Comparison of ENCODE assay signal across 1 cellular context in the genomic region with DNA sequence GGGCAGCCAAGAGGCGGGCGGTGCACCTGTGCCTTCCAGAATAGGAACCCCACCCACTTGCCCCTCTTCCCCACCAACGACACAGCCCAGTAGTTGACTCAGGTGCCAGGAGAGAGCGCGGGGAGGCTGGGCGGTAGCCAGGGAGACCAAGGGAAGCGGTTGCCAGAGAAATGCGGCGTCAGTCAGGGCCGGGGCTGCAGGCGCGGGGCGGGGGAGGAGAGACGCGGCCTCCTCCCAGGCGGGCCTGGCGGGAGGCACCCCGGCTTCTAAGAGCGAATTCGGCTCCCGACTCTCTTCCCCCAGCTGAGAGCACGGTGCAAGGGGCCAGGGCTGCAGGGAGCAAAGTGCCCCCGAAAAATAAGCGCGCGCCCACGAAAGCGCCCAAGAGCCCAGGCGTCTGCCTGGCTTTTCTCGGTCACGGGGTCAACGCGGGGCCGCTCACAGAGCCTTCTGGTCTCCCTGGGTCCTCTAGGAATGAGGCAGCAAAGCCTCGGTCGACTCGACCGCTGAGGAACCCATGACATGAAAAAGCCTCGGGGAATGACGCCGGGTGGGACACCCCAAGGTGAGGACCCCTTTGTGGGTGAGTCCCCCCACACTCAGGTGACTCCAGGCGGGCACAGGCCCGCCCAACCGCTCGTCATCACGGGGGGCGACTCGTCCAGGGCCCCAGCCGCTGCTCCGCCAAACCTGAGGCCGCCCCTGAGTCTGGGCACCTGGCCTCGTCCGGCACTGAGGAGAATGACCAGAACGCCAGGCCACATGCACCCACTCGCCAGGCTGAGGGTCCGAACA.
TF ChIP-seq lines count a peak whose summit lies in the region.

No MANE protein-coding gene starts in this region.

TF ChIP-seq in K562, 482 proteins besides CTCF, POLR2A, EP300 and RAD21 (continued from another document and continues in another):
- no peak for TF ChIP-seq ZNF76 (CRISPR knock-in tag; IDR thresholded peaks at IDR 0.05; ENCODE audit: borderline replicate concordance)
- no peak for TF ChIP-seq FOXO4 (CRISPR knock-in tag; IDR thresholded peaks at IDR 0.05)
- TF ChIP-seq ZNF785 (CRISPR knock-in tag; IDR thresholded peaks at IDR 0.05) = no peak
- no peak for TF ChIP-seq ZBTB34 (CRISPR knock-in tag; IDR thresholded peaks at IDR 0.05)
- peak in 2 of 3 experiments; percentile 26 to 29 for TF ChIP-seq YY1 (IDR thresholded peaks at IDR 0.05; ENCODE audit: borderline replicate concordance in 1 of 3, control insufficient read depth in 1 of 3, extremely low read depth in 1 of 3, insufficient read depth in 3 of 3, insufficient read length in 1 of 3, insufficient replicate concordance in 2 of 3, low read depth in 1 of 3, low read length in 2 of 3)
- no peak for TF ChIP-seq ZNF282 (CRISPR knock-in tag; IDR thresholded peaks at IDR 0.05)
- peak; percentile 58; the same call in 1 of the 2 replicates for TF ChIP-seq GABPB1 (CRISPR knock-in tag; IDR thresholded peaks at IDR 0.05)
- no peak for TF ChIP-seq ERF (CRISPR knock-in tag; IDR thresholded peaks at IDR 0.05)
- no peak for TF ChIP-seq CBFA2T2 (conservative IDR thresholded peaks at IDR 0.05)
- TF ChIP-seq POLR2G (IDR thresholded peaks at IDR 0.05; ENCODE audit: low read depth, low read length) = peak; percentile 11; the same call in 1 of the 2 replicates
- TF ChIP-seq, protein P1, sequence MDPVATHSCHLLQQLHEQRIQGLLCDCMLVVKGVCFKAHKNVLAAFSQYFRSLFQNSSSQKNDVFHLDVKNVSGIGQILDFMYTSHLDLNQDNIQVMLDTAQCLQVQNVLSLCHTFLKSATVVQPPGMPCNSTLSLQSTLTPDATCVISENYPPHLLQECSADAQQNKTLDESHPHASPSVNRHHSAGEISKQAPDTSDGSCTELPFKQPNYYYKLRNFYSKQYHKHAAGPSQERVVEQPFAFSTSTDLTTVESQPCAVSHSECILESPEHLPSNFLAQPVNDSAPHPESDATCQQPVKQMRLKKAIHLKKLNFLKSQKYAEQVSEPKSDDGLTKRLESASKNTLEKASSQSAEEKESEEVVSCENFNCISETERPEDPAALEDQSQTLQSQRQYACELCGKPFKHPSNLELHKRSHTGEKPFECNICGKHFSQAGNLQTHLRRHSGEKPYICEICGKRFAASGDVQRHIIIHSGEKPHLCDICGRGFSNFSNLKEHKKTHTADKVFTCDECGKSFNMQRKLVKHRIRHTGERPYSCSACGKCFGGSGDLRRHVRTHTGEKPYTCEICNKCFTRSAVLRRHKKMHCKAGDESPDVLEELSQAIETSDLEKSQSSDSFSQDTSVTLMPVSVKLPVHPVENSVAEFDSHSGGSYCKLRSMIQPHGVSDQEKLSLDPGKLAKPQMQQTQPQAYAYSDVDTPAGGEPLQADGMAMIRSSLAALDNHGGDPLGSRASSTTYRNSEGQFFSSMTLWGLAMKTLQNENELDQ (CRISPR knock-in tag; IDR thresholded peaks at IDR 0.05; ENCODE audit: borderline replicate concordance) = no peak
- no peak for TF ChIP-seq MLX (CRISPR knock-in tag; conservative IDR thresholded peaks at IDR 0.05)
- peak in 1 of 2 experiments; percentile 40; a peak in 1 of 4 replicates for TF ChIP-seq MAZ (CRISPR knock-in tag; conservative IDR thresholded peaks at IDR 0.05 in 1 of 2, IDR thresholded peaks at IDR 0.05 in 1 of 2)
- no peak for TF ChIP-seq ZNF311 (CRISPR knock-in tag; IDR thresholded peaks at IDR 0.05)
- TF ChIP-seq, protein P2, sequence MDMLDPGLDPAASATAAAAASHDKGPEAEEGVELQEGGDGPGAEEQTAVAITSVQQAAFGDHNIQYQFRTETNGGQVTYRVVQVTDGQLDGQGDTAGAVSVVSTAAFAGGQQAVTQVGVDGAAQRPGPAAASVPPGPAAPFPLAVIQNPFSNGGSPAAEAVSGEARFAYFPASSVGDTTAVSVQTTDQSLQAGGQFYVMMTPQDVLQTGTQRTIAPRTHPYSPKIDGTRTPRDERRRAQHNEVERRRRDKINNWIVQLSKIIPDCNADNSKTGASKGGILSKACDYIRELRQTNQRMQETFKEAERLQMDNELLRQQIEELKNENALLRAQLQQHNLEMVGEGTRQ (CRISPR knock-in tag; IDR thresholded peaks at IDR 0.05) = peak; percentile 41
- TF ChIP-seq ELF4 (CRISPR knock-in tag; IDR thresholded peaks at IDR 0.05) = no peak
- TF ChIP-seq RBM22 (IDR thresholded peaks at IDR 0.05; ENCODE audit: low read depth, low read length, poor library complexity, severe bottlenecking) = peak; percentile 48
- no peak for TF ChIP-seq FUS (optimal IDR thresholded peaks at IDR 0.05; ENCODE audit: low read depth, low read length)
- TF ChIP-seq DACH1 (IDR thresholded peaks at IDR 0.05; ENCODE audit: partially characterized antibody) = no peak
- TF ChIP-seq NCOA1 (IDR thresholded peaks at IDR 0.05; ENCODE audit: low read depth) = no peak
- TF ChIP-seq, protein P3, sequence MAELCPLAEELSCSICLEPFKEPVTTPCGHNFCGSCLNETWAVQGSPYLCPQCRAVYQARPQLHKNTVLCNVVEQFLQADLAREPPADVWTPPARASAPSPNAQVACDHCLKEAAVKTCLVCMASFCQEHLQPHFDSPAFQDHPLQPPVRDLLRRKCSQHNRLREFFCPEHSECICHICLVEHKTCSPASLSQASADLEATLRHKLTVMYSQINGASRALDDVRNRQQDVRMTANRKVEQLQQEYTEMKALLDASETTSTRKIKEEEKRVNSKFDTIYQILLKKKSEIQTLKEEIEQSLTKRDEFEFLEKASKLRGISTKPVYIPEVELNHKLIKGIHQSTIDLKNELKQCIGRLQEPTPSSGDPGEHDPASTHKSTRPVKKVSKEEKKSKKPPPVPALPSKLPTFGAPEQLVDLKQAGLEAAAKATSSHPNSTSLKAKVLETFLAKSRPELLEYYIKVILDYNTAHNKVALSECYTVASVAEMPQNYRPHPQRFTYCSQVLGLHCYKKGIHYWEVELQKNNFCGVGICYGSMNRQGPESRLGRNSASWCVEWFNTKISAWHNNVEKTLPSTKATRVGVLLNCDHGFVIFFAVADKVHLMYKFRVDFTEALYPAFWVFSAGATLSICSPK (IDR thresholded peaks at IDR 0.05; ENCODE audit: borderline replicate concordance) = no peak
- no peak for TF ChIP-seq ID3 (CRISPR knock-in tag; IDR thresholded peaks at IDR 0.05)
- TF ChIP-seq ID3 (tag; IDR thresholded peaks at IDR 0.05) = no peak
- no peak for TF ChIP-seq CREB1 (IDR thresholded peaks at IDR 0.05)
- peak; percentile 40; the same call in 1 of the 2 replicates for TF ChIP-seq CREB1 (CRISPR knock-in tag; IDR thresholded peaks at IDR 0.05)
- no peak for TF ChIP-seq RERE (CRISPR knock-in tag; IDR thresholded peaks at IDR 0.05; ENCODE audit: borderline replicate concordance)
- no peak for TF ChIP-seq ETV6 (IDR thresholded peaks at IDR 0.05; ENCODE audit: borderline replicate concordance in 1 of 2, low read depth in 2 of 2, low read length in 1 of 2)
- TF ChIP-seq ETV6 (CRISPR knock-in tag; IDR thresholded peaks at IDR 0.05; ENCODE audit: borderline replicate concordance) = 0 out of 2 replicates have a peak, but pooled peaks have one; percentile 29
- TF ChIP-seq CEBPZ (IDR thresholded peaks at IDR 0.05; ENCODE audit: borderline replicate concordance, low read depth, low read length) = no peak
- TF ChIP-seq EGR1 (conservative IDR thresholded peaks at IDR 0.05) = peak; percentile 67
- TF ChIP-seq E2F1 (CRISPR knock-in tag; IDR thresholded peaks at IDR 0.05) = peak; percentile 53; the same call in 1 of the 2 replicates
